In genomic region chr20:54345301-54345724, GRCh38 we compare ENCODE assay signal across 9 cellular contexts.
DNase-seq lines count a peak whose midpoint lies in the region; ATAC-seq lines count a peak whose summit lies in the region.
"Had no signal": no experiment of that assay in that cellular context is flagged by ENCODE, and none has a peak within 500 bp of the region (broad histone marks: within the 10 kb centered on the region; RNA-seq: fewer than 3 reads in every experiment).

No MANE protein-coding gene starts in this region.

- H3K36me3 Mint-ChIP-seq in activated naive CD4-positive, alpha-beta T cell treated with anti-CD3 and anti-CD28 coated beads, Interleukin-2, amount 10 ng/mL, durations not matched to agents 7 days and 5 days, result no peaks in the 10 kb centered on the region

- H3K27ac Mint-ChIP-seq in activated naive CD4-positive, alpha-beta T cell treated with anti-CD3 and anti-CD28 coated beads, Interleukin-2, amount 10 ng/mL, durations not matched to agents 7 days and 5 days, result no peak overlapping the region
- H3K27ac Mint-ChIP-seq: dendritic cell treated with granulocyte-macrophage colony-stimulating factor and Interleukin-4, amounts not matched to agents 40 ng/mL and 50 ng/mL, for 4 days had no signal

- no peaks in the 10 kb centered on the region for H3K9me3 Mint-ChIP-seq in activated naive CD4-positive, alpha-beta T cell treated with anti-CD3 and anti-CD28 coated beads, Interleukin-2, amount 10 ng/mL, durations not matched to agents 7 days and 5 days

- peak; percentile 82 for ATAC-seq in GM19395 (IDR thresholded peaks at IDR 0.05; ENCODE audit: unreplicated experiment)
- ATAC-seq in HG03432 (IDR thresholded peaks at IDR 0.05; ENCODE audit: unreplicated experiment), result peak; percentile 89
- ATAC-seq in HG03045 (IDR thresholded peaks at IDR 0.05; ENCODE audit: unreplicated experiment), result no peak
- no peak for ATAC-seq in HG03025 (IDR thresholded peaks at IDR 0.05; ENCODE audit: low FRiP score, unreplicated experiment)

- no peaks in the 10 kb centered on the region for H3K27me3 Mint-ChIP-seq in activated naive CD4-positive, alpha-beta T cell treated with anti-CD3 and anti-CD28 coated beads, Interleukin-2, amount 10 ng/mL, durations not matched to agents 7 days and 5 days
- H3K27me3 Mint-ChIP-seq: dendritic cell treated with granulocyte-macrophage colony-stimulating factor and Interleukin-4, amounts not matched to agents 40 ng/mL and 50 ng/mL, for 4 days had no signal

- H3K4me1 Mint-ChIP-seq in activated naive CD4-positive, alpha-beta T cell treated with anti-CD3 and anti-CD28 coated beads, Interleukin-2, amount 10 ng/mL, durations not matched to agents 7 days and 5 days, result peaks cover 4% of the 10 kb centered on the region

- CTCF ChIA-PET in activated naive CD4-positive, alpha-beta T cell treated with anti-CD3 and anti-CD28 coated beads, Interleukin-2, amount 10 ng/mL, durations not matched to agents 7 days and 5 days (lab: Charles Lee), result no interaction called here

- no peak overlapping the region for H3K4me3 ChIP-seq in skeletal muscle cell (ENCODE audit: low read depth, low read length)

- DNase-seq in astrocyte of the hippocampus (ENCODE audit: low read depth, low spot score), result peak; percentile 78
- peak; percentile 54 for DNase-seq in skeletal muscle cell (ENCODE audit: low read depth)
- no peak for DNase-seq in activated naive CD4-positive, alpha-beta T cell treated with anti-CD3 and anti-CD28 coated beads, Interleukin-2, amount 10 ng/mL, durations not matched to agents 7 days and 5 days
- DNase-seq in stimulated activated CD4-positive, alpha-beta T cell treated with anti-CD3 and anti-CD28 coated beads, Interleukin-15, amount 100 ng/mL, for 24 hours, result no peak

- H3K4me3 Mint-ChIP-seq in activated naive CD4-positive, alpha-beta T cell treated with anti-CD3 and anti-CD28 coated beads, Interleukin-2, amount 10 ng/mL, durations not matched to agents 7 days and 5 days, result no peak overlapping the region
- H3K4me3 Mint-ChIP-seq: dendritic cell treated with granulocyte-macrophage colony-stimulating factor and Interleukin-4, amounts not matched to agents 40 ng/mL and 50 ng/mL, for 4 days had no signal

Comparison
In these comparisons a context has a peak if more than half of its experiments do, and no peak if none do; other contexts are left out.
1. ATAC-seq: peak in GM19395 (single experiment) and HG03432 (single experiment); none in HG03045 (single experiment) and HG03025 (single experiment).
2. DNase-seq: peak in astrocyte of the hippocampus (single experiment) and skeletal muscle cell (single experiment); none in activated naive CD4-positive, alpha-beta T cell treated with anti-CD3 and anti-CD28 coated beads, Interleukin-2, amount 10 ng/mL, durations not matched to agents 7 days and 5 days (single experiment) and stimulated activated CD4-positive, alpha-beta T cell treated with anti-CD3 and anti-CD28 coated beads, Interleukin-15, amount 100 ng/mL, for 24 hours (single experiment).